ENCODE assay signal across 2 cellular contexts in genomic region chr2:183038341-183039300, GRCh38.
TF ChIP-seq lines count a peak whose summit lies in the region.

NCKAP1 (minus strand) TSS chr2:183038457; CDS start chr2:183038099, 358 bp downstream.

TF ChIP-seq in HEK293, 187 proteins besides CTCF, POLR2A, EP300 and RAD21 (continued from another document and continues in another):
- 0 out of 2 replicates have a peak, but pooled peaks have one; percentile 26 for TF ChIP-seq PATZ1 (tag by site-specific recombination; IDR thresholded peaks at IDR 0.05)
- no peak for TF ChIP-seq ZNF266 (tag by site-specific recombination; IDR thresholded peaks at IDR 0.05; ENCODE audit: low read depth)
- no peak for TF ChIP-seq ZNF704 (tag by site-specific recombination; IDR thresholded peaks at IDR 0.05)
- TF ChIP-seq OVOL3 (tag by site-specific recombination; IDR thresholded peaks at IDR 0.05) = no peak
- TF ChIP-seq ZNF529 (tag by site-specific recombination; IDR thresholded peaks at IDR 0.05; ENCODE audit: insufficient replicate concordance) = no peak
- no peak for TF ChIP-seq MYNN (tag by site-specific recombination; IDR thresholded peaks at IDR 0.05; ENCODE audit: borderline replicate concordance)
- TF ChIP-seq ZBTB7A (tag by site-specific recombination; IDR thresholded peaks at IDR 0.05; ENCODE audit: low read depth) = no peak
- TF ChIP-seq ZBTB21 (tag by site-specific recombination; IDR thresholded peaks at IDR 0.05) = no peak
- no peak; the same call in 1 of the 2 replicates for TF ChIP-seq MEIS1 (CRISPR knock-in tag; IDR thresholded peaks at IDR 0.05; ENCODE audit: borderline replicate concordance)
- no peak for TF ChIP-seq ZNF76 (tag by site-specific recombination; IDR thresholded peaks at IDR 0.05; ENCODE audit: borderline replicate concordance, low read depth)
- peak; percentile 38; the same call in 1 of the 2 replicates for TF ChIP-seq PRDM10 (tag by site-specific recombination; IDR thresholded peaks at IDR 0.05)
- peak; percentile 57 for TF ChIP-seq ZNF341 (tag by site-specific recombination; IDR thresholded peaks at IDR 0.05; ENCODE audit: low read depth)
- TF ChIP-seq ZNF416 (tag by site-specific recombination; IDR thresholded peaks at IDR 0.05) = no peak
- TF ChIP-seq ZNF2 (tag by site-specific recombination; IDR thresholded peaks at IDR 0.05) = no peak
- TF ChIP-seq ZSCAN5A (tag by site-specific recombination; IDR thresholded peaks at IDR 0.05) = no peak
- TF ChIP-seq ZNF768 (tag by site-specific recombination; IDR thresholded peaks at IDR 0.05) = no peak
- no peak for TF ChIP-seq ZNF473 (tag by site-specific recombination; IDR thresholded peaks at IDR 0.05)
- TF ChIP-seq KLF10 (tag by site-specific recombination; IDR thresholded peaks at IDR 0.05) = peak; percentile 32; the same call in 1 of the 2 replicates
- no peak for TF ChIP-seq ZNF132 (tag by site-specific recombination; IDR thresholded peaks at IDR 0.05; ENCODE audit: borderline replicate concordance)
- no peak for TF ChIP-seq ZNF776 (tag by site-specific recombination; IDR thresholded peaks at IDR 0.05; ENCODE audit: borderline replicate concordance)
- no peak for TF ChIP-seq SCRT2 (tag by site-specific recombination; IDR thresholded peaks at IDR 0.05)
- TF ChIP-seq PRDM1 (tag by site-specific recombination; IDR thresholded peaks at IDR 0.05) = no peak
- TF ChIP-seq ZNF10 (tag by site-specific recombination; IDR thresholded peaks at IDR 0.05) = no peak

TF ChIP-seq in K562, 482 proteins besides CTCF, POLR2A, EP300 and RAD21 (continued from another document and continues in another):
- TF ChIP-seq MAX (CRISPR knock-in tag; IDR thresholded peaks at IDR 0.05) (peak; percentile 76), ZNF449 (CRISPR knock-in tag; IDR thresholded peaks at IDR 0.05) (0 out of 2 replicates have a peak, but pooled peaks have one; percentile 52), SMARCC2 (IDR thresholded peaks at IDR 0.05; ENCODE audit: low read depth) (no peak), ZSCAN32 (CRISPR knock-in tag; IDR thresholded peaks at IDR 0.05) (peak; percentile 69; the same call in 1 of the 2 replicates), ZNF444 (CRISPR knock-in tag; IDR thresholded peaks at IDR 0.05) (no peak), CCNT2 (IDR thresholded peaks at IDR 0.05; ENCODE audit: borderline replicate concordance, extremely low read depth, insufficient read length, low read depth, low read length) (peak; percentile 70), ZNF384 (IDR thresholded peaks at IDR 0.05; ENCODE audit: low read depth, low read length) (0 out of 2 replicates have a peak, but pooled peaks have one; percentile 12), NR2F6 (CRISPR knock-in tag; IDR thresholded peaks at IDR 0.05) (no peak), PTRF (tag; IDR thresholded peaks at IDR 0.05) (no peak), FOXO4 (CRISPR knock-in tag; IDR thresholded peaks at IDR 0.05) (peak; percentile 70; the same call in 1 of the 2 replicates), KHSRP (IDR thresholded peaks at IDR 0.05) (no peak), DLX4 (CRISPR knock-in tag; IDR thresholded peaks at IDR 0.05) (no peak), BACH1 (tag; IDR thresholded peaks at IDR 0.05) (no peak), LARP7 (IDR thresholded peaks at IDR 0.05) (0 out of 2 replicates have a peak, but pooled peaks have one; percentile 42), HBP1 (CRISPR knock-in tag; IDR thresholded peaks at IDR 0.05) (peak; percentile 23; the same call in 1 of the 2 replicates), TCF15 (CRISPR knock-in tag; IDR thresholded peaks at IDR 0.05) (no peak), NFE2L1 (tag; IDR thresholded peaks at IDR 0.05; ENCODE audit: borderline replicate concordance, low read depth) (no peak), SFPQ (IDR thresholded peaks at IDR 0.05; ENCODE audit: low read depth, low read length) (no peak), BRD9 (IDR thresholded peaks at IDR 0.05; ENCODE audit: low read depth, partially characterized antibody) (peak; percentile 73), SREBF1 (IDR thresholded peaks at IDR 0.05; ENCODE audit: borderline replicate concordance, low read depth, low read length) (peak; percentile 98), NELFE (IDR thresholded peaks at IDR 0.05; ENCODE audit: insufficient read depth, insufficient read length) (no peak), ZNF41 (CRISPR knock-in tag; conservative IDR thresholded peaks at IDR 0.05) (0 out of 2 replicates have a peak, but pooled peaks have one; percentile 6), HOMEZ (CRISPR knock-in tag; IDR thresholded peaks at IDR 0.05) (peak; percentile 84; the same call in 1 of the 2 replicates), YY1 (IDR thresholded peaks at IDR 0.05; ENCODE audit: borderline replicate concordance in 1 of 3, control insufficient read depth in 1 of 3, extremely low read depth in 1 of 3, insufficient read depth in 3 of 3, insufficient read length in 1 of 3, insufficient replicate concordance in 2 of 3, low read depth in 1 of 3, low read length in 2 of 3) (peak in 2 of 3 experiments; percentile 83 to 85), ZNF740 (CRISPR knock-in tag; IDR thresholded peaks at IDR 0.05) (no peak; the same call in 1 of the 2 replicates), ZNF740 (tag; IDR thresholded peaks at IDR 0.05) (0 out of 4 replicates have a peak, but pooled peaks of 1 of the 2 experiments have one; percentile 26), MBD1 (CRISPR knock-in tag; IDR thresholded peaks at IDR 0.05) (no peak), NRF1 (conservative IDR thresholded peaks at IDR 0.05 in 1 of 2, IDR thresholded peaks at IDR 0.05 in 1 of 2) (peak in 1 of 2 experiments; percentile 25; a peak in 2 of 4 replicates), NCOR1 (IDR thresholded peaks at IDR 0.05) (peak; percentile 33), SAFB (IDR thresholded peaks at IDR 0.05; ENCODE audit: borderline replicate concordance, low read depth, low read length) (peak; percentile 35; the same call in 1 of the 2 replicates), GATAD2A (IDR thresholded peaks at IDR 0.05) (0 out of 2 replicates have a peak, but pooled peaks have one; percentile 25), KAT7 (CRISPR knock-in tag; IDR thresholded peaks at IDR 0.05; ENCODE audit: borderline replicate concordance) (peak; percentile 91), ZNF589 (CRISPR knock-in tag; IDR thresholded peaks at IDR 0.05; ENCODE audit: low read depth) (peak; percentile 88; the same call in 1 of the 2 replicates), MYC (IDR thresholded peaks at IDR 0.05; ENCODE audit: low read depth, low read length) (peak; percentile 86), MYC (CRISPR knock-in tag; IDR thresholded peaks at IDR 0.05; ENCODE audit: borderline replicate concordance, low read depth) (peak; percentile 83; the same call in 1 of the 2 replicates), RB1 (IDR thresholded peaks at IDR 0.05; ENCODE audit: low read depth) (peak; percentile 80), COPS2 (conservative IDR thresholded peaks at IDR 0.05) (no peak), DMBX1 (CRISPR knock-in tag; IDR thresholded peaks at IDR 0.05; ENCODE audit: borderline replicate concordance) (0 out of 2 replicates have a peak, but pooled peaks have one; percentile 43)
